In the genomic region with DNA sequence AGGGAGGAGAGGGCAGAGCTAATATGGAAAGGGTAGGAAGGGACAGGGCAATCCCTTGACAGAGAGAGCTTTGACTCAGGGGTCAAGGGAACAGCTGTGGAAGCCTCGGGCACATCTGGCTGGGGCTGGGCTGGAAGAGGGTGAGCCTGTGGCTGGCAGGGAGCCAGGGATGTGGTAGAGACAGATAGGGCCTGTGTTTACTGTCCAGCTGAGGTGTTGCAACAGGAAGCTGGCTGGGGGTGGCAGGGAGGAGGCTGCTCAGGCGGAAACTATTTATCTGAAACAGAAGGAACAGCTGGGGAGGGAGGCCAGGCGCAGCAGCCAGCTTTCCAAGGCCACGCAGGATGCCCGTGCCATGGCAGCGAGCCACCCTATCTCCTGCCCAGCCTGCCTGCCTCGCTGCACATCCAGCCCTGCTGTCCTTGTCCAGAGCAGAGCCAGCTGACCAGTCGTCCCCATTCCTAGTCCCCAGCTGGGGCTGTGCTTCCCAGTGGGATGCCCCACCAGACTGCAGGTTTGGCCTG, we compare ENCODE assay signal across 8 cellular contexts.
A peak's percentile ranks its signal among the peaks of the same experiment; 100 is the strongest.
DNase-seq lines count a peak whose midpoint lies in the region; ATAC-seq and TF ChIP-seq lines count a peak whose summit lies in the region.

No MANE protein-coding gene starts in this region.

- H3K27me3 ChIP-seq in mammary epithelial cell (ENCODE audit: insufficient read depth, low read length) (no peaks in the 10 kb centered on the region), liver (ENCODE audit: control insufficient read depth in 4 of 4, insufficient read depth in 4 of 4, low read length in 3 of 4) (no peaks in the 10 kb centered on the region), vagina (no peaks in the 10 kb centered on the region)

- no peak overlapping the region for H3K9ac ChIP-seq in mammary epithelial cell (ENCODE audit: insufficient read depth, low read length)
- no peak overlapping the region for H3K9ac ChIP-seq in liver (ENCODE audit: low read depth in 1 of 2, low read length in 2 of 2)

- H3K4me1 ChIP-seq in mammary epithelial cell (ENCODE audit: insufficient read depth, low read length) (peaks cover 35% of the 10 kb centered on the region), liver (ENCODE audit: control insufficient read depth in 4 of 4, insufficient read depth in 4 of 4, low read length in 3 of 4) (peaks cover 0 to 10% (median 3%) of the 10 kb centered on the region in 4 donors), vagina (peaks cover 23% of the 10 kb centered on the region)

- peak overlapping the region; percentile 52 for H3K4me2 ChIP-seq in mammary epithelial cell (ENCODE audit: insufficient read depth, low read depth, low read length)

- TF ChIP-seq POLR2A in vagina (IDR thresholded peaks at IDR 0.05) = no peak

- 13% methylated on average over 7 of the region's 8 CpGs for WGBS in mammary epithelial cell (ENCODE audit: low coverage, missing lambda C conversion rate)
- 4% methylated on average over 8 of the region's 8 CpGs for WGBS in liver

- DNase-seq in Caki2 (ENCODE audit: low read depth) (peak; percentile 68), NCI-H2171 (lab: John Stamatoyannopoulos, UW) (peak; percentile 37), mammary epithelial cell (peak; percentile 80), vagina (ENCODE audit: extremely low spot score in 2 of 2) (peak; percentile 72 to 88), T-helper 9 cell (no peak)

- H3K4me3 ChIP-seq in mammary epithelial cell (replicated peaks in 1 of 3; ENCODE audit: insufficient read depth in 1 of 3, low read depth in 2 of 3, low read length in 3 of 3) (no peak overlapping the region), liver (ENCODE audit: low read depth in 1 of 3, low read length in 3 of 3) (no peak overlapping the region), vagina (no peak overlapping the region)

- H3K27ac ChIP-seq in mammary epithelial cell (ENCODE audit: insufficient read depth, low read depth, low read length) = no peak overlapping the region
- H3K27ac ChIP-seq in liver (ENCODE audit: low read depth in 1 of 2, low read length in 2 of 2) = peak overlapping the region in 1 of 2 donors; percentile 21
- no peak overlapping the region for H3K27ac ChIP-seq in vagina

- no TSS peak for BruUV-seq in mammary epithelial cell (replicated peaks; lab: Mats Ljungman, UMichigan)

- ATAC-seq in HG03139 (IDR thresholded peaks at IDR 0.05; ENCODE audit: unreplicated experiment) (no peak), GM18873 (IDR thresholded peaks at IDR 0.05; ENCODE audit: low FRiP score, unreplicated experiment) (no peak)

- TF ChIP-seq CTCF in mammary epithelial cell (conservative IDR thresholded peaks at IDR 0.05 in 1 of 2, IDR thresholded peaks at IDR 0.05 in 1 of 2; ENCODE audit: extremely low read depth in 1 of 2, insufficient read depth in 1 of 2, low read depth in 1 of 2, low read length in 2 of 2) (no peak), liver (IDR thresholded peaks at IDR 0.05; ENCODE audit: low read depth, low read length, missing input control) (no peak), vagina (IDR thresholded peaks at IDR 0.05) (no peak)

- H2AFZ ChIP-seq in mammary epithelial cell (ENCODE audit: low read depth, low read length) = peak overlapping the region; percentile 1

- H3K79me2 ChIP-seq in mammary epithelial cell (ENCODE audit: insufficient read depth, low read length) = no peaks in the 10 kb centered on the region

- H3K36me3 ChIP-seq in mammary epithelial cell (ENCODE audit: insufficient read depth, low read length) = no peaks in the 10 kb centered on the region
- no peaks in the 10 kb centered on the region for H3K36me3 ChIP-seq in liver (ENCODE audit: control insufficient read depth in 4 of 4, insufficient read depth in 3 of 4, low read depth in 1 of 4, low read length in 3 of 4)
- H3K36me3 ChIP-seq in vagina = no peaks in the 10 kb centered on the region

- H3K9me3 ChIP-seq in mammary epithelial cell (replicated peaks; ENCODE audit: insufficient read depth, low read length) (peaks cover 4% of the 10 kb centered on the region), liver (ENCODE audit: control insufficient read depth in 4 of 4, low read length in 3 of 4) (no peaks in the 10 kb centered on the region), vagina (no peaks in the 10 kb centered on the region)

- peak in 1 of 2 donors; percentile 58 for TF ChIP-seq RAD21 in liver (IDR thresholded peaks at IDR 0.05)

- CTCF ChIA-PET in mammary epithelial cell (lab: Charles Lee; ENCODE audit: low non-redundant PET) = no interaction called here

- dilution Hi-C loops in mammary epithelial cell (cut with HindIII; ENCODE audit: low sequenced_read_pairs) = no loop called here

- intact Hi-C loops in mammary epithelial cell (cut with micrococcal nuclease) (no loop called here), vagina (cut with DNase I) (no loop called here)

- in situ Hi-C loops in Caki2 (cut with HindIII; ENCODE audit: low pct_unique_long_range_greater_than_20kb, low sequenced_read_pairs) = no loop called here
- in situ Hi-C loops in mammary epithelial cell (cut with MboI; ENCODE audit: low sequenced_read_pairs in 2 of 2) = no loop called here

- H4K20me1 ChIP-seq in mammary epithelial cell (ENCODE audit: insufficient read depth, low read length) = no peaks in the 10 kb centered on the region

TF ChIP-seq in liver, 16 proteins besides CTCF, POLR2A, EP300 and RAD21:
- TF ChIP-seq REST (IDR thresholded peaks at IDR 0.05) (peak; percentile 65), EGR1 (IDR thresholded peaks at IDR 0.05; ENCODE audit: low read depth in 2 of 2) (peak; percentile 47 to 93), YY1 (IDR thresholded peaks at IDR 0.05) (peak; percentile 80), HNF4A (conservative IDR thresholded peaks at IDR 0.05) (peak; percentile 76 to 80), GABPA (IDR thresholded peaks at IDR 0.05 in 1 of 2, conservative IDR thresholded peaks at IDR 0.05 in 1 of 2) (peak; percentile 52 to 83), FOXA1 (IDR thresholded peaks at IDR 0.05) (peak; percentile 95), ZBTB33 (IDR thresholded peaks at IDR 0.05) (peak; percentile 90), SP1 (IDR thresholded peaks at IDR 0.05) (peak; percentile 83), MAX (IDR thresholded peaks at IDR 0.05) (peak; percentile 96), TAF1 (conservative IDR thresholded peaks at IDR 0.05) (no peak), FOXA2 (IDR thresholded peaks at IDR 0.05) (peak; percentile 88), JUND (IDR thresholded peaks at IDR 0.05) (peak; percentile 42 to 81), RXRA (IDR thresholded peaks at IDR 0.05) (peak; percentile 90 to 97), NR2F2 (IDR thresholded peaks at IDR 0.05) (peak; percentile 86), HNF4G (IDR thresholded peaks at IDR 0.05) (no peak)
- TF ChIP-seq, protein P1, sequence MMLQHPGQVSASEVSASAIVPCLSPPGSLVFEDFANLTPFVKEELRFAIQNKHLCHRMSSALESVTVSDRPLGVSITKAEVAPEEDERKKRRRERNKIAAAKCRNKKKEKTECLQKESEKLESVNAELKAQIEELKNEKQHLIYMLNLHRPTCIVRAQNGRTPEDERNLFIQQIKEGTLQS (IDR thresholded peaks at IDR 0.05) = peak; percentile 59
TF ChIP-seq in liver: peak in this region for 14.
